9 cellular contexts compared by ENCODE assay signal in genomic region chr1:204623894-204624361, GRCh38.
DNase-seq lines count a peak whose midpoint lies in the region; ATAC-seq and TF ChIP-seq lines count a peak whose summit lies in the region.
"Had no signal": no experiment of that assay in that cellular context is flagged by ENCODE, and none has a peak within 500 bp of the region (broad histone marks: within the 10 kb centered on the region; RNA-seq: fewer than 3 reads in every experiment).

No MANE protein-coding gene starts in this region.

- no peaks in the 10 kb centered on the region for H3K79me2 ChIP-seq in Loucy (ENCODE audit: insufficient read depth, low read length)

- H3K27ac ChIP-seq in testis: no peak overlapping the region
- H3K27ac ChIP-seq: breast epithelium had no signal

- H3K4me2 ChIP-seq in Loucy (ENCODE audit: low read depth, low read length, poor library complexity, severe bottlenecking): no peak overlapping the region

- no peak for TF ChIP-seq POLR2A in testis (IDR thresholded peaks at IDR 0.05)

- H3K36me3 ChIP-seq in Loucy (ENCODE audit: insufficient read depth, low read length) (no peaks in the 10 kb centered on the region), testis (ENCODE audit: low read depth, missing control alignments) (no peaks in the 10 kb centered on the region)
- H3K36me3 ChIP-seq: breast epithelium had no signal

- H3K27me3 ChIP-seq in Loucy (ENCODE audit: insufficient read depth, low read length, poor library complexity, severe bottlenecking) (no peaks in the 10 kb centered on the region), testis (no peaks in the 10 kb centered on the region)
- H3K27me3 ChIP-seq: breast epithelium had no signal

- POLR2A ChIA-PET in activated naive CD8-positive, alpha-beta T cell treated with anti-CD3 and anti-CD28 coated beads, Interleukin-2, amount 10 ng/mL, durations not matched to agents 7 days and 5 days (lab: Charles Lee): no interaction called here

- no peaks in the 10 kb centered on the region for H3F3A ChIP-seq in Loucy (ENCODE audit: low read depth)

- no peak overlapping the region for H3K9ac ChIP-seq in Loucy (ENCODE audit: low read depth, low read length, poor library complexity, severe bottlenecking)

- ATAC-seq in activated naive CD8-positive, alpha-beta T cell treated with anti-CD3 and anti-CD28 coated beads, Interleukin-2, amount 10 ng/mL, durations not matched to agents 7 days and 5 days (ENCODE audit: low read depth): peak; percentile 70

- no peaks in the 10 kb centered on the region for H3K27me3 Mint-ChIP-seq in activated naive CD8-positive, alpha-beta T cell treated with anti-CD3 and anti-CD28 coated beads, Interleukin-2, amount 10 ng/mL, durations not matched to agents 7 days and 5 days
- peaks cover 7% of the 10 kb centered on the region for H3K27me3 Mint-ChIP-seq in nephron (ENCODE audit: low read depth)

- H3K4me1 ChIP-seq in Loucy (ENCODE audit: insufficient read depth, low read length, poor library complexity, severe bottlenecking) (no peaks in the 10 kb centered on the region), testis (peaks cover 17% of the 10 kb centered on the region)
- H3K4me1 ChIP-seq: breast epithelium had no signal

- 54 to 62% methylated on average over 3 of the region's 3 CpGs for WGBS in testis, 2 donors

- no peaks in the 10 kb centered on the region for H3K9me3 Mint-ChIP-seq in activated naive CD8-positive, alpha-beta T cell treated with anti-CD3 and anti-CD28 coated beads, Interleukin-2, amount 10 ng/mL, durations not matched to agents 7 days and 5 days
- H3K9me3 Mint-ChIP-seq in nephron: no peaks in the 10 kb centered on the region

- no peak overlapping the region for H3K27ac Mint-ChIP-seq in activated naive CD8-positive, alpha-beta T cell treated with anti-CD3 and anti-CD28 coated beads, Interleukin-2, amount 10 ng/mL, durations not matched to agents 7 days and 5 days
- H3K27ac Mint-ChIP-seq in nephron: peak overlapping the region; percentile 44 to 78 (median 53)

- peaks cover 2% of the 10 kb centered on the region for H3K4me1 Mint-ChIP-seq in activated naive CD8-positive, alpha-beta T cell treated with anti-CD3 and anti-CD28 coated beads, Interleukin-2, amount 10 ng/mL, durations not matched to agents 7 days and 5 days
- H3K4me1 Mint-ChIP-seq in nephron: peaks cover 41% of the 10 kb centered on the region

- no peaks in the 10 kb centered on the region for H3K36me3 Mint-ChIP-seq in activated naive CD8-positive, alpha-beta T cell treated with anti-CD3 and anti-CD28 coated beads, Interleukin-2, amount 10 ng/mL, durations not matched to agents 7 days and 5 days
- H3K36me3 Mint-ChIP-seq in nephron (ENCODE audit: low read depth): no peaks in the 10 kb centered on the region

- TF ChIP-seq CTCF in Loucy (conservative IDR thresholded peaks at IDR 0.05; ENCODE audit: low read length) (peak; percentile 70), nephron (IDR thresholded peaks at IDR 0.05; ENCODE audit: unreplicated experiment in 3 of 3) (peak in 2 of 3 experiments; percentile 16 to 27), testis (IDR thresholded peaks at IDR 0.05) (no peak)

- no peak overlapping the region for H3K4me3 ChIP-seq in Loucy (ENCODE audit: low read length, poor library complexity, severe bottlenecking)
- H3K4me3 ChIP-seq in testis: no peak overlapping the region
- H3K4me3 ChIP-seq: breast epithelium had no signal

- H4K20me1 ChIP-seq in Loucy (ENCODE audit: insufficient read depth, low read length, poor library complexity, severe bottlenecking): no peaks in the 10 kb centered on the region

- H3K4me3 Mint-ChIP-seq in activated naive CD8-positive, alpha-beta T cell treated with anti-CD3 and anti-CD28 coated beads, Interleukin-2, amount 10 ng/mL, durations not matched to agents 7 days and 5 days: no peak overlapping the region
- no peak overlapping the region for H3K4me3 Mint-ChIP-seq in nephron

- DNase-seq in NCI-H2107 treated with DMSO at 0.1 percent for 48 hours (lab: John Stamatoyannopoulos, UW; ENCODE audit: unreplicated experiment) (peak; percentile 49), NCI-H2107 (lab: John Stamatoyannopoulos, UW) (no peak), testis (no peak), OCI-M2 (lab: John Stamatoyannopoulos, UW; ENCODE audit: unreplicated experiment) (no peak), COR-L47 (lab: John Stamatoyannopoulos, UW) (no peak)
- DNase-seq in activated naive CD8-positive, alpha-beta T cell treated with anti-CD3 and anti-CD28 coated beads, Interleukin-2, amount 10 ng/mL, durations not matched to agents 7 days and 5 days: no peak

- H3K9me3 ChIP-seq in Loucy (ENCODE audit: insufficient read depth, low read depth, low read length): no peaks in the 10 kb centered on the region
- H3K9me3 ChIP-seq in testis: no peaks in the 10 kb centered on the region
- H3K9me3 ChIP-seq: breast epithelium had no signal

- no peak overlapping the region for H2AFZ ChIP-seq in Loucy (ENCODE audit: low read length)

- H3K9me2 ChIP-seq in Loucy (replicated peaks; ENCODE audit: low read depth, low read length): no peaks in the 10 kb centered on the region

- intact Hi-C loops in testis (cut with DNase I; ENCODE audit: low total_unique reads): no loop called here

Comparison
In these comparisons a context has a peak if more than half of its experiments do, and no peak if none do; other contexts are left out.
1. CTCF ChIP-seq: peak in Loucy (single experiment) and nephron (2 of 3); none in testis (0 of 3).